In genomic region chrX:102950908-102951866, GRCh38 we compare ENCODE assay signal across 8 cellular contexts. TPM values are rescaled to one million over a fixed set of nuclear protein-coding genes. Genes with fewer than 3 reads are reported as not detected.
DNase-seq lines count a peak whose midpoint lies in the region; ATAC-seq and TF ChIP-seq lines count a peak whose summit lies in the region.

No MANE protein-coding gene starts in this region.

- H3K9me3 ChIP-seq in parathyroid adenoma (ENCODE audit: control insufficient read depth, low read length), result no peaks in the 10 kb centered on the region

- ATAC-seq in GM21529 (IDR thresholded peaks at IDR 0.05; ENCODE audit: unreplicated experiment), result peak; percentile 82
- ATAC-seq in GM19455 (IDR thresholded peaks at IDR 0.05; ENCODE audit: unreplicated experiment), result no peak

- H3K4me2 ChIP-seq in parathyroid adenoma (ENCODE audit: low read length), result no peak overlapping the region

- H3K27ac ChIP-seq in parathyroid adenoma, result no peak overlapping the region

- H3K4me1 ChIP-seq in parathyroid adenoma, result no peaks in the 10 kb centered on the region

- H3K27me3 ChIP-seq in parathyroid adenoma (ENCODE audit: control insufficient read depth, insufficient read depth, low read length), result no peaks in the 10 kb centered on the region

- H3K79me2 ChIP-seq in parathyroid adenoma, result no peaks in the 10 kb centered on the region

- no peak overlapping the region for H3K4me3 ChIP-seq in LNCaP clone FGC (ENCODE audit: low read depth, low read length)
- H3K4me3 ChIP-seq in parathyroid adenoma (ENCODE audit: low read depth, low read length), result no peak overlapping the region

- TF ChIP-seq CTCF in LNCaP clone FGC (IDR thresholded peaks at IDR 0.05; ENCODE audit: control insufficient read depth, extremely low read depth, insufficient read depth) (peak; percentile 55), parathyroid adenoma (IDR thresholded peaks at IDR 0.05) (peak; percentile 61)

- no peak overlapping the region for H3K9ac ChIP-seq in parathyroid adenoma

- H3K36me3 ChIP-seq in parathyroid adenoma (ENCODE audit: control insufficient read depth, insufficient read depth, low read length), result no peaks in the 10 kb centered on the region

- peak overlapping the region; percentile 72 for H2AFZ ChIP-seq in parathyroid adenoma

- in situ Hi-C loops in Caki2 (cut with HindIII; ENCODE audit: low pct_unique_long_range_greater_than_20kb, low sequenced_read_pairs), result no loop called here

- DNase-seq in Caki2 (ENCODE audit: low read depth), result peak; percentile 58
- DNase-seq in LNCaP clone FGC (ENCODE audit: low read depth), result no peak
- DNase-seq in SIG-M5 (lab: John Stamatoyannopoulos, UW), result peak; percentile 6
- peak; percentile 79 for DNase-seq in activated effector memory CD4-positive, alpha-beta T cell treated with anti-CD3 and anti-CD28 coated beads, Interleukin-2, amount 50 U/mL, for 16 hours
- DNase-seq in germinal center (ENCODE audit: low spot score), result peak; percentile 5

RNA-seq across cellular contexts. Expression of gene RAB40AL, which starts 14.1 kb away (rescaled TPM):
- not detected in 2 replicates for total RNA-seq in Caki2 (2014; rRNA removed; shearing (Covaris generic); ENCODE audit: low replicate concordance)
